Comparison of ENCODE assay signal across 22 cellular contexts in the genomic region with DNA sequence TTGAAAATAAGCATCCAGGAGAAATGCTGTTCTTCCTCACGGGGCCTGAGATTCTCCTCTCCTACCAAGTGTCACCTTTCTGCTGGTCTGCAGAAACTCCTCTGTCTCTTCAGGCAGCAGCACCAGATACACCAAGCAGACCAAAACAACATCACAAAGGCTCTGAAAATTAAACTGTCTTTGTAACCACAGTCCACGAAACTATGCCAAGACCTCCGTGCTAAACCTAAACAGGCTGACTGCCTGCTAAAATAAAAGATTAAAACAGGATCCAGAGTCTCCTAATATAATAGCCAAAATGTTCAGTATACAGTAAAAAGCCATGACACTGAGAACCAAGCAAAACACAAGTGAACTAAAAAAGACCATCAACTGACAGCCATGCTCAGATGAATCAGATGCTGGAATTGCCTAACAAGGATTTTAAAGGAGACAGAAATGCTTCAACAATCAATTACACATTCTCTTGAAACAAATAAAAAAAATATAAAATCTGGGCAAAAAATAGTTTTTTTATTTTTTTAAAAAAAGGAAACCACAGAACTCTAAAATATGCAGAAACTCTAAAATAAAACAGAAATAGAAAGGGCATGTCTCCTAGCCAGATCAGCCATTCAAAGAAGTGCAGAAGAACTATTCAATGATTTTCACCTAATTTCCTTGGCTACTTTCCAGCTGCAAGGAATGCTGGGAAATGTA. TPM values are rescaled to one million over a fixed set of nuclear protein-coding genes. Genes with fewer than 3 reads are reported as not detected.
DNase-seq lines count a peak whose midpoint lies in the region; ATAC-seq, FAIRE-seq and TF ChIP-seq lines count a peak whose summit lies in the region.
"Had no signal": no experiment of that assay in that cellular context is flagged by ENCODE, and none has a peak within 500 bp of the region (broad histone marks: within the 10 kb centered on the region; RNA-seq: fewer than 3 reads in every experiment).

No MANE protein-coding gene starts in this region.

- 0% methylated on average over 3 of the region's 3 CpGs for WGBS in K562 (ENCODE audit: insufficient coverage, low coverage, missing lambda C conversion rate)
- WGBS in stomach, 5 donors = 33 to 54% (median 50%) methylated on average over 3 of the region's 3 CpGs

- BruUV-seq in K562 (replicated peaks; lab: Mats Ljungman, UMichigan) = no TSS peak

- H3K27ac ChIP-seq in K562 (ENCODE audit: extremely low read depth, low read depth, low read length) = no peak overlapping the region
- peak overlapping the region in 3 of 5 donors; percentile 21 to 48 (median 30) for H3K27ac ChIP-seq in stomach
- H3K27ac ChIP-seq: BLaER1 treated with 17β-estradiol and CSF1 and Interleukin-3, amounts not matched to agents 10 nM and 100 nM; HL-60 had no signal

- no peaks in the 10 kb centered on the region for H3K27me3 ChIP-seq in K562 (ENCODE audit: control insufficient read depth in 2 of 2, insufficient read depth in 2 of 2, low read length in 2 of 2)
- H3K27me3 ChIP-seq in stomach = no peaks in the 10 kb centered on the region
- H3K27me3 ChIP-seq: BLaER1 treated with 17β-estradiol and CSF1 and Interleukin-3, amounts not matched to agents 10 nM and 100 nM had no signal

- H3K79me2 ChIP-seq in K562 (ENCODE audit: control insufficient read depth, insufficient read depth, low read length) = no peaks in the 10 kb centered on the region

- intact Hi-C loops in K562 (cut with micrococcal nuclease) (no loop called here), stomach (cut with DNase I; ENCODE audit: low total_unique reads) (no loop called here)

- no peaks in the 10 kb centered on the region for H3K9me1 ChIP-seq in K562 (ENCODE audit: control insufficient read depth, insufficient read depth, low read length)

- H3K4me3 ChIP-seq in K562 (no peak overlapping the region), stomach (no peak overlapping the region)
- H3K4me3 ChIP-seq: BLaER1 treated with 17β-estradiol and CSF1 and Interleukin-3, amounts not matched to agents 10 nM and 100 nM; GM12878 had no signal

- in situ Hi-C loops in K562 (cut with MboI) = no loop called here

- TF ChIP-seq POLR2A in K562 (conservative IDR thresholded peaks at IDR 0.05) = no peak
- no peak for TF ChIP-seq POLR2A in stomach (IDR thresholded peaks at IDR 0.05)

- no peak overlapping the region for H3K9ac ChIP-seq in K562 (ENCODE audit: insufficient read depth in 1 of 2, low read depth in 2 of 2, low read length in 2 of 2)
- H3K9ac ChIP-seq: BLaER1 treated with 17β-estradiol and CSF1 and Interleukin-3, amounts not matched to agents 10 nM and 100 nM; SK-N-SH had no signal

- TF ChIP-seq CTCF in K562 (IDR thresholded peaks at IDR 0.05 in 2 of 3, conservative IDR thresholded peaks at IDR 0.05 in 1 of 3; ENCODE audit: insufficient read depth in 2 of 3, low read depth in 1 of 3, low read length in 3 of 3) = no peak
- TF ChIP-seq CTCF in stomach (IDR thresholded peaks at IDR 0.05) = no peak

- H3K9me3 ChIP-seq in K562 (replicated peaks; ENCODE audit: control insufficient read depth, insufficient read depth, low read depth, low read length) = no peaks in the 10 kb centered on the region
- no peaks in the 10 kb centered on the region for H3K9me3 ChIP-seq in stomach
- H3K9me3 ChIP-seq: SK-N-SH had no signal

- POLR2A ChIA-PET in K562 (lab: Yijun Ruan, JAX) = no interaction called here

- H3K4me1 ChIP-seq in K562 (replicated peaks in 1 of 2; ENCODE audit: control insufficient read depth in 2 of 2, insufficient read depth in 2 of 2, low read length in 2 of 2) (no peaks in the 10 kb centered on the region), stomach (peaks cover 0 to 20% (median 7%) of the 10 kb centered on the region in 4 donors)
- H3K4me1 ChIP-seq: BLaER1 treated with 17β-estradiol and CSF1 and Interleukin-3, amounts not matched to agents 10 nM and 100 nM had no signal

- H4K20me1 ChIP-seq in K562 (replicated peaks; ENCODE audit: control insufficient read depth, insufficient read depth, low read length) = no peaks in the 10 kb centered on the region
- H4K20me1 ChIP-seq: BLaER1 treated with 17β-estradiol and CSF1 and Interleukin-3, amounts not matched to agents 10 nM and 100 nM had no signal

- FAIRE-seq in K562 (lab: Jason Lieb, UNC) (no peak), islet of Langerhans (lab: Jason Lieb, UNC) (peak; percentile 79)
- FAIRE-seq: GM12878, GM18507, RCC 7860 had no signal

- TF ChIP-seq EP300 in K562 (IDR thresholded peaks at IDR 0.05; ENCODE audit: low read length) = no peak
- TF ChIP-seq EP300 in stomach (IDR thresholded peaks at IDR 0.05) = no peak

- no peak overlapping the region for H3K4me2 ChIP-seq in K562 (ENCODE audit: insufficient read depth, low read length)
- H3K4me2 ChIP-seq: BLaER1 treated with 17β-estradiol and CSF1 and Interleukin-3, amounts not matched to agents 10 nM and 100 nM; SK-N-SH had no signal

- CTCF ChIA-PET in K562 (lab: Yijun Ruan, JAX; ENCODE audit: low intra/inter-chr PET ratio) = no interaction called here

- DNase-seq in DMS 273 (lab: John Stamatoyannopoulos, UW; ENCODE audit: unreplicated experiment) = peak; percentile 74
- DNase-seq in DMS 273 treated with DMSO at 0.1 percent for 48 hours (lab: John Stamatoyannopoulos, UW) = no peak
- DNase-seq in K562 (ENCODE audit: extremely low read depth in 1 of 4, low spot score in 3 of 4) = no peak
- no peak for DNase-seq in stomach
- no peak for DNase-seq in A172 (ENCODE audit: low spot score)
- DNase-seq: 8988T, GDM1, KBM-7, NCI-H1694 treated with DMSO at 0.1 percent for 48 hours, NCI-H226, NCI-H524 treated with DMSO at 0.1 percent for 48 hours, Right ventricle myocardium superior, SK-N-SH, T-cell had no signal

- no peak for TF ChIP-seq RAD21 in K562 (CRISPR knock-in tag; conservative IDR thresholded peaks at IDR 0.05 in 1 of 2, IDR thresholded peaks at IDR 0.05 in 1 of 2)

- H2AFZ ChIP-seq in K562 (ENCODE audit: low read depth, low read length) = no peak overlapping the region

- no peaks in the 10 kb centered on the region for H3K36me3 ChIP-seq in K562 (ENCODE audit: control insufficient read depth, insufficient read depth, low read length)
- H3K36me3 ChIP-seq in stomach = no peaks in the 10 kb centered on the region
- H3K36me3 ChIP-seq: BLaER1 treated with 17β-estradiol and CSF1 and Interleukin-3, amounts not matched to agents 10 nM and 100 nM had no signal

- no peak for ATAC-seq in K562
- no peak for ATAC-seq in GM18909 (IDR thresholded peaks at IDR 0.05; ENCODE audit: poor library complexity, unreplicated experiment)
- no peak for ATAC-seq in GM18858 (IDR thresholded peaks at IDR 0.05; ENCODE audit: unreplicated experiment)
- ATAC-seq: GM12878, T-cell had no signal

TF ChIP-seq in K562, 482 proteins besides CTCF, POLR2A, EP300 and RAD21:
- TF ChIP-seq NFIC (IDR thresholded peaks at IDR 0.05) = peak; percentile 66; the same call in 1 of the 2 replicates
- TF ChIP-seq NFE2L1 (tag; IDR thresholded peaks at IDR 0.05; ENCODE audit: borderline replicate concordance, low read depth) = no peak
- no peak for TF ChIP-seq ZNF76 (CRISPR knock-in tag; IDR thresholded peaks at IDR 0.05; ENCODE audit: borderline replicate concordance)

RNA-seq across cellular contexts. Expression of gene TOX3, which starts 50.3 kb away (rescaled TPM):
- total RNA-seq in K562 (2011; cell fraction: chromatin; rRNA removed; ENCODE audit: low replicate concordance) = not detected in 2 replicates
- total RNA-seq in K562 (2011; cell fraction: nucleolus; rRNA removed) = not detected in 2 replicates
- total RNA-seq in K562 (2011; cell fraction: nucleoplasm; rRNA removed) = not detected in 2 replicates
- total RNA-seq in K562 (2014; rRNA removed) = not detected in 2 replicates
- not detected in 2 replicates for total RNA-seq in K562 (2014; rRNA removed; fragmentation: Illumina TruSeq; extraction: Trizol)
- not detected in 2 replicates for total RNA-seq in K562 (2015; rRNA removed; fragmentation: Illumina TruSeq; extraction: Trizol)
- total RNA-seq in K562 (2021) = 0.18 TPM in 1 of 2 replicates, not detected in the other
- polyA plus RNA-seq in K562 (2011; rRNA removed) = not detected in 2 replicates
- not detected in 2 replicates for polyA plus RNA-seq in K562 (2011; cell fraction: cytosol; rRNA removed)
- not detected in 2 replicates for polyA plus RNA-seq in K562 (2011; cell fraction: nucleus; rRNA removed)
- not detected in 2 replicates for polyA plus RNA-seq in K562 (2012)
- not detected in 2 replicates for polyA plus RNA-seq in K562 (2014; fragmentation: Illumina TruSeq; extraction: Trizol)
- not detected for polyA plus RNA-seq in K562 (2014; fragmentation: Nextera tagmentation; extraction: Ambion mirVana)
- not detected in 2 replicates for polyA plus RNA-seq in K562 (2014; rRNA removed)
- not detected in 2 replicates for polyA minus RNA-seq in K562 (2011; rRNA and poly(A)+ RNA removed)
- not detected in 2 replicates for polyA minus RNA-seq in K562 (2011; cell fraction: cytosol; rRNA and poly(A)+ RNA removed)
- not detected in 2 replicates for polyA minus RNA-seq in K562 (2011; cell fraction: nucleus; rRNA and poly(A)+ RNA removed)
- total RNA-seq in stomach = 100 to 1,000 TPM in 1 of 5 donors, 10 to 100 TPM in 2, 1 to 10 TPM in 2; 7.2 to 169 (median 14.2) TPM
- polyA plus RNA-seq in stomach = 10 to 100 TPM in 1 of 3 donors, 1 to 10 TPM in 2; 6.4 to 12.4 (median 9.8) TPM
- not detected in 2 replicates for total RNA-seq in A172 (2014; rRNA removed; shearing (Covaris generic))
- total RNA-seq: GM12878, Right ventricle myocardium superior had no signal
- polyA plus RNA-seq: GM12878, SK-N-SH had no signal
